In genomic region chr12:52010692-52011601, GRCh38 we compare ENCODE assay signal across 10 cellular contexts. TPM values are rescaled to one million over a fixed set of nuclear protein-coding genes. Genes with fewer than 3 reads are reported as not detected.
A peak's percentile ranks its signal among the peaks of the same experiment; 100 is the strongest.
DNase-seq lines count a peak whose midpoint lies in the region; ATAC-seq and TF ChIP-seq lines count a peak whose summit lies in the region.
"Had no signal": no experiment of that assay in that cellular context is flagged by ENCODE, and none has a peak within 500 bp of the region (broad histone marks: within the 10 kb centered on the region; RNA-seq: fewer than 3 reads in every experiment).

No MANE protein-coding gene starts in this region.

- POLR2A ChIA-PET in A673 (lab: Charles Lee; ENCODE audit: low non-redundant PET): no interaction called here
- POLR2A ChIA-PET in activated CD8-positive, alpha-beta T cell treated with anti-CD3 and anti-CD28 coated beads, Interleukin-2, amount 10 ng/mL, durations not matched to agents 7 days and 5 days (lab: Charles Lee): no interaction called here

- no peaks in the 10 kb centered on the region for H3K9me3 ChIP-seq in A673 (ENCODE audit: low read depth, low read length, poor library complexity, severe bottlenecking)

- no peaks in the 10 kb centered on the region for H3K27me3 ChIP-seq in A673 (replicated peaks; ENCODE audit: insufficient read depth, low read depth, low read length, poor library complexity)

- H3K4me1 Mint-ChIP-seq in endothelial cell (ENCODE audit: unreplicated experiment): peaks cover 36% of the 10 kb centered on the region
- H3K4me1 Mint-ChIP-seq in neural crest cell: peaks cover 43% of the 10 kb centered on the region
- H3K4me1 Mint-ChIP-seq in activated CD8-positive, alpha-beta T cell treated with anti-CD3 and anti-CD28 coated beads, Interleukin-2, amount 10 ng/mL, durations not matched to agents 7 days and 5 days (ENCODE audit: low read depth): peaks cover 28% of the 10 kb centered on the region
- H3K4me1 Mint-ChIP-seq in Calu3 (ENCODE audit: low read depth, unreplicated experiment): no peaks in the 10 kb centered on the region

- H3K9me3 Mint-ChIP-seq in endothelial cell (ENCODE audit: unreplicated experiment) (no peaks in the 10 kb centered on the region), neural crest cell (no peaks in the 10 kb centered on the region), Calu3 (ENCODE audit: low read depth, unreplicated experiment) (no peaks in the 10 kb centered on the region)
- H3K9me3 Mint-ChIP-seq in activated CD8-positive, alpha-beta T cell treated with anti-CD3 and anti-CD28 coated beads, Interleukin-2, amount 10 ng/mL, durations not matched to agents 7 days and 5 days (ENCODE audit: insufficient read depth): no peaks in the 10 kb centered on the region

- peak overlapping the region; percentile 61 for H3K27ac ChIP-seq in A673 (ENCODE audit: low read depth, low read length, poor library complexity, severe bottlenecking)

- CTCF ChIA-PET in A673 (lab: Charles Lee) (interaction anchor here (0.8 to 1.7 kb wide), 3 partner anchors 9 to 14 kb away, joined by 3 to 10 read pairs (median 8); no protein-coding TSS in a partner anchor), Calu3 (lab: Charles Lee) (no interaction called here)
- CTCF ChIA-PET in activated CD8-positive, alpha-beta T cell treated with anti-CD3 and anti-CD28 coated beads, Interleukin-2, amount 10 ng/mL, durations not matched to agents 7 days and 5 days (lab: Charles Lee): interaction anchor here (0.8 to 12.9 kb wide), 4 partner anchors 11 to 18 kb away, joined by 3 to 301 read pairs (median 4); no protein-coding TSS in a partner anchor

- no peak overlapping the region for H3K4me3 ChIP-seq in A673 (ENCODE audit: low read depth, low read length, poor library complexity, severe bottlenecking)

- no peak for ATAC-seq in activated CD8-positive, alpha-beta T cell treated with anti-CD3 and anti-CD28 coated beads, Interleukin-2, amount 10 ng/mL, durations not matched to agents 7 days and 5 days

- BruUV-seq in A673 (replicated peaks; lab: Mats Ljungman, UMichigan) (no TSS peak), Calu3 (replicated peaks; lab: Mats Ljungman, UMichigan) (no TSS peak)

- TF ChIP-seq CTCF in A673 (conservative IDR thresholded peaks at IDR 0.05; ENCODE audit: low read depth, low read length): no peak
- no peak for TF ChIP-seq CTCF in endothelial cell (IDR thresholded peaks at IDR 0.05; ENCODE audit: unreplicated experiment)
- no peak for TF ChIP-seq CTCF in neural crest cell (conservative IDR thresholded peaks at IDR 0.05)
- no peak for TF ChIP-seq CTCF in Calu3 (IDR thresholded peaks at IDR 0.05; ENCODE audit: unreplicated experiment)

- H3K4me1 ChIP-seq in A673 (ENCODE audit: insufficient read depth, low read length, poor library complexity, severe bottlenecking): peaks cover 26% of the 10 kb centered on the region

- intact Hi-C loops in A673 (cut with micrococcal nuclease; ENCODE audit: unreplicated experiment): no loop called here
- intact Hi-C loops in Calu3 (cut with micrococcal nuclease; ENCODE audit: unreplicated experiment): no loop called here

- H3K36me3 ChIP-seq in A673 (ENCODE audit: insufficient read depth, low read length, poor library complexity, severe bottlenecking): no peaks in the 10 kb centered on the region

- H3K27ac Mint-ChIP-seq in endothelial cell (ENCODE audit: unreplicated experiment) (no peak overlapping the region), neural crest cell (ENCODE audit: unreplicated experiment) (peak overlapping the region; percentile 27), Calu3 (ENCODE audit: unreplicated experiment) (no peak overlapping the region)
- no peak overlapping the region for H3K27ac Mint-ChIP-seq in activated CD8-positive, alpha-beta T cell treated with anti-CD3 and anti-CD28 coated beads, Interleukin-2, amount 10 ng/mL, durations not matched to agents 7 days and 5 days

- H3K36me3 Mint-ChIP-seq in endothelial cell (ENCODE audit: low read depth, unreplicated experiment) (peaks cover 15% of the 10 kb centered on the region), neural crest cell (ENCODE audit: low read depth) (peaks cover 14% of the 10 kb centered on the region), Calu3 (ENCODE audit: insufficient read depth, unreplicated experiment) (no peaks in the 10 kb centered on the region)
- peaks cover 8% of the 10 kb centered on the region for H3K36me3 Mint-ChIP-seq in activated CD8-positive, alpha-beta T cell treated with anti-CD3 and anti-CD28 coated beads, Interleukin-2, amount 10 ng/mL, durations not matched to agents 7 days and 5 days (ENCODE audit: low read depth)

- DNase-seq in A673 (ENCODE audit: low spot score) (peak; percentile 63), NCI-H128 (lab: John Stamatoyannopoulos, UW; ENCODE audit: unreplicated experiment) (peak; percentile 10), endothelial cell (ENCODE audit: low spot score) (no peak), neural crest cell (ENCODE audit: low read depth, low spot score) (no peak), Calu3 (no peak), putamen (ENCODE audit: low spot score) (no peak)
- DNase-seq in activated CD8-positive, alpha-beta T cell treated with anti-CD3 and anti-CD28 coated beads, Interleukin-2, amount 10 ng/mL, durations not matched to agents 7 days and 5 days: no peak
- no peak for DNase-seq in activated CD4-positive, alpha-beta T cell treated with anti-CD3 and anti-CD28 coated beads, Interleukin-2, amount 50 U/mL, for 48 hours
- DNase-seq: activated CD4-positive, CD25-positive, alpha-beta regulatory T cell treated with anti-CD3 and anti-CD28 coated beads, Interleukin-2, amount 50 U/mL, for 72 hours; mammary epithelial cell had no signal

- H3K27me3 Mint-ChIP-seq in endothelial cell (ENCODE audit: unreplicated experiment): peaks cover 13% of the 10 kb centered on the region
- H3K27me3 Mint-ChIP-seq in neural crest cell (ENCODE audit: low read depth): peaks cover 34% of the 10 kb centered on the region
- H3K27me3 Mint-ChIP-seq in activated CD8-positive, alpha-beta T cell treated with anti-CD3 and anti-CD28 coated beads, Interleukin-2, amount 10 ng/mL, durations not matched to agents 7 days and 5 days (ENCODE audit: low read depth): peaks cover 8% of the 10 kb centered on the region
- H3K27me3 Mint-ChIP-seq in Calu3 (ENCODE audit: unreplicated experiment): peaks cover 5% of the 10 kb centered on the region

- H3K4me3 Mint-ChIP-seq in endothelial cell (ENCODE audit: unreplicated experiment) (peak overlapping the region; percentile 65), neural crest cell (peak overlapping the region; percentile 88), Calu3 (ENCODE audit: low read depth, unreplicated experiment) (no peak overlapping the region)
- no peak overlapping the region for H3K4me3 Mint-ChIP-seq in activated CD8-positive, alpha-beta T cell treated with anti-CD3 and anti-CD28 coated beads, Interleukin-2, amount 10 ng/mL, durations not matched to agents 7 days and 5 days

RNA-seq across cellular contexts. Expression of gene TAMALIN, which starts 4.2 kb away (rescaled TPM):
- total RNA-seq in A673 (2021) (4.8 and 5.4 TPM in 2 replicates), endothelial cell (ENCODE audit: unreplicated experiment) (29.7 TPM), neural crest cell (23.2 and 24.2 TPM in 2 replicates), Calu3 (2022) (0.34 TPM in 1 of 2 replicates, not detected in the other)
- 10 to 100 TPM; 11.0 to 12.5 TPM for total RNA-seq in activated CD8-positive, alpha-beta T cell treated with anti-CD3 and anti-CD28 coated beads, Interleukin-2, amount 10 ng/mL, durations not matched to agents 7 days and 5 days

RNA-seq across cellular contexts. Expression of gene NR4A1, which starts 40.3 kb away (rescaled TPM):
- total RNA-seq in A673 (2021) (12.5 and 19.8 TPM in 2 replicates), endothelial cell (ENCODE audit: unreplicated experiment) (1.0 TPM), neural crest cell (51.0 and 52.8 TPM in 2 replicates), Calu3 (2022) (18.0 and 18.9 TPM in 2 replicates)
- 1 to 10 TPM; 4.3 to 5.6 TPM for total RNA-seq in activated CD8-positive, alpha-beta T cell treated with anti-CD3 and anti-CD28 coated beads, Interleukin-2, amount 10 ng/mL, durations not matched to agents 7 days and 5 days

RNA-seq across cellular contexts. Expression of gene ATG101, which starts 58.8 kb away (rescaled TPM):
- total RNA-seq in A673 (2021): 52.0 and 54.3 TPM in 2 replicates
- 30.6 TPM for total RNA-seq in endothelial cell (ENCODE audit: unreplicated experiment)
- total RNA-seq in neural crest cell: 32.1 and 34.3 TPM in 2 replicates
- total RNA-seq in activated CD8-positive, alpha-beta T cell treated with anti-CD3 and anti-CD28 coated beads, Interleukin-2, amount 10 ng/mL, durations not matched to agents 7 days and 5 days: 10 to 100 TPM; 28.8 to 31.1 TPM
- 32.8 and 35.0 TPM in 2 replicates for total RNA-seq in Calu3 (2022)

RNA-seq across cellular contexts. Expression of gene ACVR1B, which starts 59.4 kb away (rescaled TPM):
- 25.5 and 27.4 TPM in 2 replicates for total RNA-seq in A673 (2021)
- 30.5 TPM for total RNA-seq in endothelial cell (ENCODE audit: unreplicated experiment)
- total RNA-seq in neural crest cell: 30.5 and 34.3 TPM in 2 replicates
- total RNA-seq in activated CD8-positive, alpha-beta T cell treated with anti-CD3 and anti-CD28 coated beads, Interleukin-2, amount 10 ng/mL, durations not matched to agents 7 days and 5 days: 1 to 10 TPM; 7.8 to 8.8 TPM
- 16.3 and 17.3 TPM in 2 replicates for total RNA-seq in Calu3 (2022)

Comparison
In these comparisons a context has a peak if more than half of its experiments do, and no peak if none do; other contexts are left out.
1. DNase-seq: peak in A673 (single experiment) and NCI-H128 (single experiment); none in endothelial cell (single experiment), neural crest cell (single experiment), activated CD8-positive, alpha-beta T cell treated with anti-CD3 and anti-CD28 coated beads, Interleukin-2, amount 10 ng/mL, durations not matched to agents 7 days and 5 days (single experiment), activated CD4-positive, alpha-beta T cell treated with anti-CD3 and anti-CD28 coated beads, Interleukin-2, amount 50 U/mL, for 48 hours (0 of 2), Calu3 (single experiment) and putamen (single experiment).
2. H3K4me3 Mint-ChIP-seq: peak in endothelial cell (single experiment) and neural crest cell (single experiment); none in activated CD8-positive, alpha-beta T cell treated with anti-CD3 and anti-CD28 coated beads, Interleukin-2, amount 10 ng/mL, durations not matched to agents 7 days and 5 days (single experiment) and Calu3 (single experiment).